Comparison of ENCODE assay signal across 13 cellular contexts in the genomic region with DNA sequence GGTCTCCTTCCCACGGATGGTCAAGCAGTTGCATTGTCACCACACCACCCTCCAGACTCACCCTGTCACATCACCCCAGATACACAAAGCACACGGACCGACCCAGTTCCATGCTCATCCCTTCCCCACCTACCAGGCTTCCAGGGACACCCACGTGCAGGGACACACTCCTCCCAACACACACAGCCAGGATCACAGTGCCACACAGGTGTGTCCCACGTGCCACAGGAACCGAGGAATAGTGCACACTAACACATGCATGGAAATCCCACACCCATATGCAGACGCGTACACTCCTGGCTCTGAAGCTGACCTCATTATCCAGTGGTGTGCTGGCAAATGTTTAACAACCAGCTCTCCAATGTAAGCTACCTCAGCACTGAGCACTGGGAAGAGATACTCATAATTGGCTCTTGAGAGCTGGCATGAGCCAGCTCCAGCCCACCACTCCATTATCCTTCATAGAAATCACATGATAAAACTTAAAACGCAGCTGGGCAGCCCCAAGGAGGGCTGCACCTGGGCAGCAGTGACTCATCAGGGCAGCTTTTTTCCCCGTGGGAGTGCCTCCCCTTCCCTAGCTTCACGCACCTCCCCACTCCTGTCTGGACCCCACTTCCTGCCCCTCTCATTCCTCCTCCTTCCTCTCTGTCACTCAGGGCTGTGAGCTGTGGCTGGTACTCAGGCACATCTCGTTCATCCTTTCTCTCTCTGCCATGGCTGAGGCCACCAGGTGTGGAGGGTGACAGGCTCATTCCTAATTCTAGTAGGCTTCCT. TPM values are rescaled to one million over a fixed set of nuclear protein-coding genes. Genes with fewer than 3 reads are reported as not detected.
A peak's percentile ranks its signal among the peaks of the same experiment; 100 is the strongest.
DNase-seq lines count a peak whose midpoint lies in the region; ATAC-seq, FAIRE-seq and TF ChIP-seq lines count a peak whose summit lies in the region.
"Had no signal": no experiment of that assay in that cellular context is flagged by ENCODE, and none has a peak within 500 bp of the region (broad histone marks: within the 10 kb centered on the region; RNA-seq: fewer than 3 reads in every experiment).

No MANE protein-coding gene starts in this region.

- H3K36me3 Mint-ChIP-seq in T-cell = no peaks in the 10 kb centered on the region

- no peaks in the 10 kb centered on the region for H3K9me3 Mint-ChIP-seq in T-cell

- CTCF ChIA-PET in T-cell (lab: Charles Lee) = interaction anchor here in 1 of 2 donors (0.5 to 2.1 kb wide), 4 partner anchors 15 to 65 kb away, joined by 3 to 6 read pairs (median 5); a partner anchor contains a TSS

- TF ChIP-seq POLR2A in H54 (IDR thresholded peaks at IDR 0.05; ENCODE audit: low read depth, low read length) = no peak

- H3K4me1 Mint-ChIP-seq in T-cell = peaks cover 54 to 90% (median 76%) of the 10 kb centered on the region in 3 donors

- POLR2A ChIA-PET in T-cell (lab: Charles Lee) = interaction anchor here (0.7 to 0.8 kb wide), 2 partner anchors 17 to 904 kb away, joined by 3 to 4 read pairs; no protein-coding TSS in a partner anchor

- FAIRE-seq in H54 (lab: Jason Lieb, UNC) = no peak
- FAIRE-seq: frontal cortex had no signal

- peak overlapping the region; percentile 79 to 83 for H3K27ac Mint-ChIP-seq in T-cell

- H3K27me3 Mint-ChIP-seq in T-cell = peaks cover 0 to 2% of the 10 kb centered on the region in 2 donors

- H3K4me3 Mint-ChIP-seq in T-cell = peak overlapping the region in 1 of 3 donors; percentile 8

- peak; percentile 36 for DNase-seq in stimulated activated naive CD4-positive, alpha-beta T cell treated with Interleukin-2 at 50 U/mL for 16 hours (lab: John Stamatoyannopoulos, UW)
- DNase-seq in stimulated activated naive CD4-positive, alpha-beta T cell (lab: John Stamatoyannopoulos, UW) = no peak
- DNase-seq in T-cell = no peak
- DNase-seq in glomerular visceral epithelial cell (ENCODE audit: extremely low spot score) = peak; percentile 72
- DNase-seq in HuH-7.5 (ENCODE audit: low spot score) = no peak
- DNase-seq in H54 (ENCODE audit: insufficient read length, low spot score) = no peak
- DNase-seq: midbrain, NCI-H748 treated with DMSO at 0.1 percent for 48 hours, thyroid gland had no signal

- ATAC-seq in T-cell (replicated peaks in 1 of 4) = peak in 1 of 4 experiments; percentile 35
- ATAC-seq in HG03342 (IDR thresholded peaks at IDR 0.05; ENCODE audit: unreplicated experiment) = no peak
- ATAC-seq in HG02973 (IDR thresholded peaks at IDR 0.05; ENCODE audit: unreplicated experiment) = no peak

RNA-seq across cellular contexts. Expression of a gene that starts 15.0 kb away (rescaled TPM):
- 10 to 100 TPM in 4 of 5 donors, 1 to 10 TPM in 1; 7.9 to 37.3 (median 20.8) TPM for total RNA-seq in T-cell
- total RNA-seq: smooth muscle cell had no signal

RNA-seq across cellular contexts. Expression of a gene that starts 24.1 kb away (rescaled TPM):
- total RNA-seq in T-cell = 10 to 100 TPM in 1 of 5 donors, 1 to 10 TPM in 4; 4.5 to 20.5 (median 7.2) TPM

Comparison
In these comparisons a context has a peak if more than half of its experiments do, and no peak if none do; other contexts are left out.
1. DNase-seq: peak in stimulated activated naive CD4-positive, alpha-beta T cell treated with Interleukin-2 at 50 U/mL for 16 hours (single experiment) and glomerular visceral epithelial cell (single experiment); none in stimulated activated naive CD4-positive, alpha-beta T cell (0 of 6), T-cell (0 of 34), HuH-7.5 (single experiment) and H54 (single experiment).